In the genomic region with DNA sequence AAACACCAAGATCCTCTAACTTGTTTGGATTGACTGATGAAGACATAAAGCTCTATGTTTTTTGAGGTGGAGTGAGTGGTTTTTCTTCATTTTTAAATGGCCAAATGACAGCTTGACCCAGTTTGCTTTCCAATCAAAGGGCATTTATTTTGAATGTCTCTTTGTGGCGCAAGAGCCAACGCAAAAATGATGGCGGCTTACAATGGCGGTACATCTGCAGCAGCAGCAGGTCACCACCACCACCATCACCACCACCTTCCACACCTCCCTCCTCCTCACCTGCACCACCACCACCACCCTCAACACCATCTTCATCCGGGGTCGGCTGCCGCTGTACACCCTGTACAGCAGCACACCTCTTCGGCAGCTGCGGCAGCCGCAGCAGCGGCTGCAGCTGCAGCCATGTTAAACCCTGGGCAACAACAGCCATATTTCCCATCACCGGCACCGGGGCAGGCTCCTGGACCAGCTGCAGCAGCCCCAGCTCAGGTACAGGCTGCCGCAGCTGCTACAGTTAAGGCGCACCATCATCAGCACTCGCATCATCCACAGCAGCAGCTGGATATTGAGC, we compare ENCODE assay signal across 9 cellular contexts. TPM values are rescaled to one million over a fixed set of nuclear protein-coding genes. Genes with fewer than 3 reads are reported as not detected.
A peak's percentile ranks its signal among the peaks of the same experiment; 100 is the strongest.
DNase-seq lines count a peak whose midpoint lies in the region; ATAC-seq and TF ChIP-seq lines count a peak whose summit lies in the region.
"Had no signal": no experiment of that assay in that cellular context is flagged by ENCODE, and none has a peak within 500 bp of the region (broad histone marks: within the 10 kb centered on the region; RNA-seq: fewer than 3 reads in every experiment).

No MANE protein-coding gene starts in this region.

- peaks cover 59% of the 10 kb centered on the region for H3K79me2 ChIP-seq in PC-9 (ENCODE audit: low read depth)

- H2AFZ ChIP-seq in PC-9: no peak overlapping the region

- no peaks in the 10 kb centered on the region for H3K27me3 Mint-ChIP-seq in progenitor cell of endocrine pancreas

- no peak overlapping the region for H3K27ac Mint-ChIP-seq in progenitor cell of endocrine pancreas

- ATAC-seq in GM19467 (IDR thresholded peaks at IDR 0.05; ENCODE audit: unreplicated experiment) (no peak), HG02763 (IDR thresholded peaks at IDR 0.05; ENCODE audit: unreplicated experiment) (no peak)

- H3K4me1 Mint-ChIP-seq in progenitor cell of endocrine pancreas (ENCODE audit: low read depth): peaks cover 42% of the 10 kb centered on the region

- DNase-seq in PC-9 (no peak), epithelial cell of esophagus (ENCODE audit: low read depth) (no peak), progenitor cell of endocrine pancreas (ENCODE audit: low spot score, unreplicated experiment) (no peak), hypothalamus (lab: John Stamatoyannopoulos, UW) (no peak)
- no peak for DNase-seq in activated CD4-positive, CD25-positive, alpha-beta regulatory T cell treated with anti-CD3 and anti-CD28 coated beads, Interleukin-2, amount 50 U/mL, for 72 hours
- DNase-seq: hippocampal formation had no signal

- peak overlapping the region; percentile 99 for H3K4me3 ChIP-seq in GM08714 (ENCODE audit: low read length)
- peak overlapping the region; percentile 76 for H3K4me3 ChIP-seq in PC-9
- peak overlapping the region; percentile 68 for H3K4me3 ChIP-seq in epithelial cell of esophagus (ENCODE audit: low read length)

- peaks cover 6% of the 10 kb centered on the region; the same call in 1 of the 2 replicates for H3K36me3 ChIP-seq in PC-9 (ENCODE audit: low read depth)

- intact Hi-C loops in PC-9 (cut with micrococcal nuclease; ENCODE audit: unreplicated experiment): loop anchor here (5.0 to 10.0 kb wide), 3 partner anchors 58 to 294 kb away; a partner anchor contains a TSS

- no peaks in the 10 kb centered on the region; the same call in 1 of the 2 replicates for H4K20me1 ChIP-seq in PC-9 (ENCODE audit: insufficient read depth)

- H3K4me3 Mint-ChIP-seq in progenitor cell of endocrine pancreas (ENCODE audit: low read depth): peak overlapping the region; percentile 87

- POLR2A ChIA-PET in PC-9 (lab: Charles Lee; ENCODE audit: unreplicated experiment): no interaction called here

- H3K27ac ChIP-seq in PC-9: no peak overlapping the region

- H3K4me2 ChIP-seq in PC-9: peak overlapping the region; percentile 85

- H3K36me3 Mint-ChIP-seq in progenitor cell of endocrine pancreas (ENCODE audit: insufficient read depth): peaks cover 8% of the 10 kb centered on the region

- H3K9me3 ChIP-seq in PC-9 (ENCODE audit: insufficient read depth, low read depth): no peaks in the 10 kb centered on the region

- H3K4me1 ChIP-seq in PC-9 (replicated peaks; ENCODE audit: insufficient read depth): peaks cover 29% of the 10 kb centered on the region

- TF ChIP-seq CTCF in PC-9 (conservative IDR thresholded peaks at IDR 0.05) (no peak), epithelial cell of esophagus (IDR thresholded peaks at IDR 0.05; ENCODE audit: insufficient read depth, low read depth, low read length, missing control alignments) (no peak), progenitor cell of endocrine pancreas (IDR thresholded peaks at IDR 0.05; ENCODE audit: unreplicated experiment) (no peak)

- CTCF ChIA-PET in PC-9 (lab: Charles Lee): no interaction called here

- no peaks in the 10 kb centered on the region for H3K27me3 ChIP-seq in PC-9 (ENCODE audit: insufficient read depth, low read depth)

- BruUV-seq in PC-9 (replicated peaks; lab: Mats Ljungman, UMichigan): TSS peak; percentile 71

- H3F3A ChIP-seq in PC-9 (ENCODE audit: insufficient read depth, low read depth): no peaks in the 10 kb centered on the region

- no peaks in the 10 kb centered on the region; the same call in 1 of the 2 replicates for H3K9me2 ChIP-seq in PC-9 (ENCODE audit: insufficient read depth)

- H3K9me3 Mint-ChIP-seq in progenitor cell of endocrine pancreas (ENCODE audit: low read depth): peaks cover 4% of the 10 kb centered on the region

RNA-seq across cellular contexts. Expression of a gene that starts 0.3 kb away (rescaled TPM):
- total RNA-seq in PC-9 (2021) (13.9 and 20.7 TPM in 2 replicates), progenitor cell of endocrine pancreas (37.8 and 38.9 TPM in 2 replicates)
